ENCODE assay signal across 14 cellular contexts in the genomic region with DNA sequence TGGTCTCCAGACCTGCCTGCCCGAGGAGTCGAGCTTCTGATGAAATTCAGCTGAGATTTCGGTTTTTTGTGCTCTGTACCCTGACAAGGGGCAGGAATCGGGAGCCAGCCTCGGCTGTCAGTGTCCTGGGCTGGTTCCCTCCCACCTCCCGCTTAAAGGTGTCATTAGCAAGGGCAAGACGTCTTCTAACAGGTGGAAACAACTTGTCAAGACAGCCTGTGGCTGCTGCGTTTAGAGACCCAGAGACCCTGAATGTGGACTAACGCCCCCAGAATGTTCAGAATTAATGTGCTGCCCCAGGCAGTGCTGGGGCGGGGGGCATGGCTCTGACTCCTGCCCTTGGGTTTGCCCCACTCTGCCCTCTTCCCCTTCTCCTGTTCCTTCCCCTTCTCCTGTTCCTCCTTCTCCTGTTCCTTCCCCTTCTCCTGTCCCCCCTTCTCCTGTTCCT.
DNase-seq lines count a peak whose midpoint lies in the region; ATAC-seq and TF ChIP-seq lines count a peak whose summit lies in the region.
"Had no signal": no experiment of that assay in that cellular context is flagged by ENCODE, and none has a peak within 500 bp of the region (broad histone marks: within the 10 kb centered on the region; RNA-seq: fewer than 3 reads in every experiment).

No MANE protein-coding gene starts in this region.

- peak overlapping the region in 6 of 11 experiments; percentile 13 to 47 (median 18); a peak in 8 of 22 replicates for H3K9ac ChIP-seq in BLaER1 treated with 17β-estradiol and CSF1 and Interleukin-3, amounts not matched to agents 10 nM and 100 nM

- no peak overlapping the region for H3K27ac Mint-ChIP-seq in stimulated activated memory B cell treated with anti-CD40 and anti-IgM and Interleukin-4, amounts not matched to agents 10 μg/mL and 1 μg/mL and 100 μg/mL, for 72 hours
- H3K27ac Mint-ChIP-seq: CD8-positive, alpha-beta memory T cell; GM23338 had no signal

- H3K36me3 ChIP-seq in BLaER1 treated with 17β-estradiol and CSF1 and Interleukin-3, amounts not matched to agents 10 nM and 100 nM = peaks cover 0 to 90% (median 0%) of the 10 kb centered on the region in 11 experiments; a peak in 9 of 22 replicates
- no peaks in the 10 kb centered on the region for H3K36me3 ChIP-seq in lung (ENCODE audit: control insufficient read depth in 2 of 2, insufficient read depth in 2 of 2, low read length in 2 of 2)
- H3K36me3 ChIP-seq: BE2C had no signal

- no peaks in the 10 kb centered on the region for H3K9me3 Mint-ChIP-seq in stimulated activated memory B cell treated with anti-CD40 and anti-IgM and Interleukin-4, amounts not matched to agents 10 μg/mL and 1 μg/mL and 100 μg/mL, for 72 hours
- H3K9me3 Mint-ChIP-seq: GM23338 had no signal

- no peaks in the 10 kb centered on the region for H3K4me1 Mint-ChIP-seq in stimulated activated memory B cell treated with anti-CD40 and anti-IgM and Interleukin-4, amounts not matched to agents 10 μg/mL and 1 μg/mL and 100 μg/mL, for 72 hours
- H3K4me1 Mint-ChIP-seq: CD8-positive, alpha-beta memory T cell had no signal

- no peak overlapping the region for H3K4me3 Mint-ChIP-seq in stimulated activated memory B cell treated with anti-CD40 and anti-IgM and Interleukin-4, amounts not matched to agents 10 μg/mL and 1 μg/mL and 100 μg/mL, for 72 hours
- H3K4me3 Mint-ChIP-seq: CD8-positive, alpha-beta memory T cell; GM23338 had no signal

- peaks cover 0 to 100% (median 36%) of the 10 kb centered on the region in 11 experiments; a peak in 16 of 22 replicates for H4K20me1 ChIP-seq in BLaER1 treated with 17β-estradiol and CSF1 and Interleukin-3, amounts not matched to agents 10 nM and 100 nM

- H3K4me3 ChIP-seq in BLaER1 treated with 17β-estradiol and CSF1 and Interleukin-3, amounts not matched to agents 10 nM and 100 nM = no peak overlapping the region
- H3K4me3 ChIP-seq in lung = no peak overlapping the region
- H3K4me3 ChIP-seq: GM23338 had no signal

- H3K27me3 Mint-ChIP-seq in stimulated activated memory B cell treated with anti-CD40 and anti-IgM and Interleukin-4, amounts not matched to agents 10 μg/mL and 1 μg/mL and 100 μg/mL, for 72 hours = peaks cover 38% of the 10 kb centered on the region

- ATAC-seq in lung (ENCODE audit: insufficient read depth, low FRiP score) (no peak), HG03432 (IDR thresholded peaks at IDR 0.05; ENCODE audit: unreplicated experiment) (no peak), SK-N-SH treated with all-trans-retinoic acid at 6 μM for 48 hours (no peak)
- ATAC-seq in stimulated activated memory B cell treated with anti-CD40 and anti-IgM and Interleukin-4, amounts not matched to agents 10 μg/mL and 1 μg/mL and 100 μg/mL, for 72 hours = no peak
- ATAC-seq: GM23338 had no signal

- peak; percentile 16 for DNase-seq in lung (ENCODE audit: low spot score)
- no peak for DNase-seq in stimulated activated CD4-positive, alpha-beta T cell treated with anti-CD3 and anti-CD28 coated beads, Interleukin-4, amount 100 ng/mL, for 4 hours
- DNase-seq: BE2C; Caco-2; CD8-positive, alpha-beta memory T cell; DND-41; GDM1; H7 had no signal

- H3K4me2 ChIP-seq in BLaER1 treated with 17β-estradiol and CSF1 and Interleukin-3, amounts not matched to agents 10 nM and 100 nM = peak overlapping the region; percentile 45 to 86 (median 64)
- H3K4me2 ChIP-seq: GM23338 had no signal

- H3K27ac ChIP-seq in BLaER1 treated with 17β-estradiol and CSF1 and Interleukin-3, amounts not matched to agents 10 nM and 100 nM = peak overlapping the region in 8 of 11 experiments; percentile 9 to 66 (median 50); a peak in 12 of 22 replicates
- peak overlapping the region; percentile 65 for H3K27ac ChIP-seq in cingulate gyrus (ENCODE audit: low read depth, low read length)
- no peak overlapping the region for H3K27ac ChIP-seq in lung (ENCODE audit: low read depth in 1 of 2, low read length in 1 of 2)

- no peaks in the 10 kb centered on the region for H3K27me3 ChIP-seq in BLaER1 treated with 17β-estradiol and CSF1 and Interleukin-3, amounts not matched to agents 10 nM and 100 nM
- H3K27me3 ChIP-seq in lung (ENCODE audit: control insufficient read depth, insufficient read depth) = no peaks in the 10 kb centered on the region

- 59 to 64% methylated on average over 10 of the region's 10 CpGs for WGBS in lung, 2 donors

- peaks cover 47 to 96% (median 89%) of the 10 kb centered on the region in 10 experiments for H3K4me1 ChIP-seq in BLaER1 treated with 17β-estradiol and CSF1 and Interleukin-3, amounts not matched to agents 10 nM and 100 nM
- H3K4me1 ChIP-seq in lung (ENCODE audit: control insufficient read depth in 2 of 2, insufficient read depth in 2 of 2, low read length in 2 of 2) = no peaks in the 10 kb centered on the region
- H3K4me1 ChIP-seq: BE2C, Caco-2 had no signal

- H3K36me3 Mint-ChIP-seq in stimulated activated memory B cell treated with anti-CD40 and anti-IgM and Interleukin-4, amounts not matched to agents 10 μg/mL and 1 μg/mL and 100 μg/mL, for 72 hours = no peaks in the 10 kb centered on the region
- H3K36me3 Mint-ChIP-seq: CD8-positive, alpha-beta memory T cell had no signal

- TF ChIP-seq CTCF in lung (IDR thresholded peaks at IDR 0.05; ENCODE audit: control extremely low read depth, extremely low read depth) = no peak

- H3K9me3 ChIP-seq in BLaER1 treated with 17β-estradiol and CSF1 and Interleukin-3, amounts not matched to agents 10 nM and 100 nM (replicated peaks in 1 of 11) = no peaks in the 10 kb centered on the region
- no peaks in the 10 kb centered on the region for H3K9me3 ChIP-seq in lung (ENCODE audit: control insufficient read depth in 2 of 2, insufficient read depth in 1 of 2, low read length in 1 of 2)
- H3K9me3 ChIP-seq: BE2C, Caco-2 had no signal

TF ChIP-seq in SK-N-SH treated with all-trans-retinoic acid at 6 μM for 48 hours, 23 proteins besides CTCF, POLR2A, EP300 and RAD21:
- TF ChIP-seq OSR1 (CRISPR knock-in tag; IDR thresholded peaks at IDR 0.05) (no peak), GLIS3 (CRISPR knock-in tag; IDR thresholded peaks at IDR 0.05) (no peak), ISL1 (CRISPR knock-in tag; IDR thresholded peaks at IDR 0.05) (no peak), ARNTL (CRISPR knock-in tag; IDR thresholded peaks at IDR 0.05; ENCODE audit: borderline replicate concordance, low read depth) (no peak), ZNF8 (CRISPR knock-in tag; IDR thresholded peaks at IDR 0.05) (no peak), PPARA (CRISPR knock-in tag; IDR thresholded peaks at IDR 0.05; ENCODE audit: borderline replicate concordance) (no peak), ZFP3 (CRISPR knock-in tag; IDR thresholded peaks at IDR 0.05) (no peak)
- TF ChIP-seq, protein P1, sequence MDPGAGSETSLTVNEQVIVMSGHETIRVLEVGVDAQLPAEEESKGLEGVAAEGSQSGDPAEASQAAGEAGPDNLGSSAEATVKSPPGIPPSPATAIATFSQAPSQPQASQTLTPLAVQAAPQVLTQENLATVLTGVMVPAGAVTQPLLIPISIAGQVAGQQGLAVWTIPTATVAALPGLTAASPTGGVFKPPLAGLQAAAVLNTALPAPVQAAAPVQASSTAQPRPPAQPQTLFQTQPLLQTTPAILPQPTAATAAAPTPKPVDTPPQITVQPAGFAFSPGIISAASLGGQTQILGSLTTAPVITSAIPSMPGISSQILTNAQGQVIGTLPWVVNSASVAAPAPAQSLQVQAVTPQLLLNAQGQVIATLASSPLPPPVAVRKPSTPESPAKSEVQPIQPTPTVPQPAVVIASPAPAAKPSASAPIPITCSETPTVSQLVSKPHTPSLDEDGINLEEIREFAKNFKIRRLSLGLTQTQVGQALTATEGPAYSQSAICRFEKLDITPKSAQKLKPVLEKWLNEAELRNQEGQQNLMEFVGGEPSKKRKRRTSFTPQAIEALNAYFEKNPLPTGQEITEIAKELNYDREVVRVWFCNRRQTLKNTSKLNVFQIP (CRISPR knock-in tag; IDR thresholded peaks at IDR 0.05; ENCODE audit: borderline replicate concordance, low read depth) = no peak
- TF ChIP-seq, protein P2, sequence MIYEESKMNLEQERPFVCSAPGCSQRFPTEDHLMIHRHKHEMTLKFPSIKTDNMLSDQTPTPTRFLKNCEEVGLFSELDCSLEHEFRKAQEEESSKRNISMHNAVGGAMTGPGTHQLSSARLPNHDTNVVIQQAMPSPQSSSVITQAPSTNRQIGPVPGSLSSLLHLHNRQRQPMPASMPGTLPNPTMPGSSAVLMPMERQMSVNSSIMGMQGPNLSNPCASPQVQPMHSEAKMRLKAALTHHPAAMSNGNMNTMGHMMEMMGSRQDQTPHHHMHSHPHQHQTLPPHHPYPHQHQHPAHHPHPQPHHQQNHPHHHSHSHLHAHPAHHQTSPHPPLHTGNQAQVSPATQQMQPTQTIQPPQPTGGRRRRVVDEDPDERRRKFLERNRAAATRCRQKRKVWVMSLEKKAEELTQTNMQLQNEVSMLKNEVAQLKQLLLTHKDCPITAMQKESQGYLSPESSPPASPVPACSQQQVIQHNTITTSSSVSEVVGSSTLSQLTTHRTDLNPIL (CRISPR knock-in tag; IDR thresholded peaks at IDR 0.05; ENCODE audit: low read depth) = no peak
- TF ChIP-seq, protein P3, sequence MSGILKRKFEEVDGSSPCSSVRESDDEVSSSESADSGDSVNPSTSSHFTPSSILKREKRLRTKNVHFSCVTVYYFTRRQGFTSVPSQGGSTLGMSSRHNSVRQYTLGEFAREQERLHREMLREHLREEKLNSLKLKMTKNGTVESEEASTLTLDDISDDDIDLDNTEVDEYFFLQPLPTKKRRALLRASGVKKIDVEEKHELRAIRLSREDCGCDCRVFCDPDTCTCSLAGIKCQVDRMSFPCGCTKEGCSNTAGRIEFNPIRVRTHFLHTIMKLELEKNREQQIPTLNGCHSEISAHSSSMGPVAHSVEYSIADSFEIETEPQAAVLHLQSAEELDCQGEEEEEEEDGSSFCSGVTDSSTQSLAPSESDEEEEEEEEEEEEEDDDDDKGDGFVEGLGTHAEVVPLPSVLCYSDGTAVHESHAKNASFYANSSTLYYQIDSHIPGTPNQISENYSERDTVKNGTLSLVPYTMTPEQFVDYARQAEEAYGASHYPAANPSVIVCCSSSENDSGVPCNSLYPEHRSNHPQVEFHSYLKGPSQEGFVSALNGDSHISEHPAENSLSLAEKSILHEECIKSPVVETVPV (CRISPR knock-in tag; IDR thresholded peaks at IDR 0.05) = no peak

Comparison
In these comparisons a context has a peak if more than half of its experiments do, and no peak if none do; other contexts are left out.
1. H3K27ac ChIP-seq: peak in BLaER1 treated with 17β-estradiol and CSF1 and Interleukin-3, amounts not matched to agents 10 nM and 100 nM (8 of 11) and cingulate gyrus (single experiment); none in lung (0 of 2).